Comparison of ENCODE assay signal across 1 cellular context in the genomic region with DNA sequence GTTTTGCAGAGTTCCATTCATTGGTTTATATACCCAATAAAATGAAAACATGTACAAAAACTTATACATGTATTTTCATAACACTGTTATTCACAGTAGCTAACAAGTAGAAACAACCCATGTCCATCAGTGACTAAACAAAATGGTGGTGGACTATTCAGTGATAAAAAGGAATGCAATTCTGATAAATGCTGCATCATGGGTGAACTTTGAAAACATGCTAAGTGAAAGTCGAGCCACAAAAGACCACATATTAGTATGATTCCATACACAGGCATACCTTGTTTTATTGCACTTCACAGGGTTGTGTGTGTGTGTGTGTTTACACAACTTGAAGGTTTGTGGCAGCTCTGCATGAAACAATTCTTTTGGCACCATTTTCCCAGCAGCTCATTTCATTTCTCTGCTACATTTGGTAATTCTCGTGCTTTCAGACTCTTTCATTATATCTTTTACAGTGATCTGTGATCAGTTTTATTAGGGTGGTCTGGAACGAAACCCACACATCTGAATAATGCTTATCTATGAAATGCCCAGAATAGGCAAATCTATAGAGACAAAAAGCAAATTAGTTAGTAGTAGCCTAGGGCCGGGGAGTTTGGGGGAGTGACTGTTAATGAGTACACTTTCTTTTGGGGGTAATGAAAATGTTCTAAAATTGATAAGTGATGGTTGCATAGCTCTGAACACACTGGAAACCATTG.
TF ChIP-seq lines count a peak whose summit lies in the region.

No MANE protein-coding gene starts in this region.

TF ChIP-seq in K562, 482 proteins besides CTCF, POLR2A, EP300 and RAD21 (continued from another document):
- TF ChIP-seq MAFK (IDR thresholded peaks at IDR 0.05; ENCODE audit: low read length): peak; percentile 20; the same call in 1 of the 2 replicates
- TF ChIP-seq, protein P1, sequence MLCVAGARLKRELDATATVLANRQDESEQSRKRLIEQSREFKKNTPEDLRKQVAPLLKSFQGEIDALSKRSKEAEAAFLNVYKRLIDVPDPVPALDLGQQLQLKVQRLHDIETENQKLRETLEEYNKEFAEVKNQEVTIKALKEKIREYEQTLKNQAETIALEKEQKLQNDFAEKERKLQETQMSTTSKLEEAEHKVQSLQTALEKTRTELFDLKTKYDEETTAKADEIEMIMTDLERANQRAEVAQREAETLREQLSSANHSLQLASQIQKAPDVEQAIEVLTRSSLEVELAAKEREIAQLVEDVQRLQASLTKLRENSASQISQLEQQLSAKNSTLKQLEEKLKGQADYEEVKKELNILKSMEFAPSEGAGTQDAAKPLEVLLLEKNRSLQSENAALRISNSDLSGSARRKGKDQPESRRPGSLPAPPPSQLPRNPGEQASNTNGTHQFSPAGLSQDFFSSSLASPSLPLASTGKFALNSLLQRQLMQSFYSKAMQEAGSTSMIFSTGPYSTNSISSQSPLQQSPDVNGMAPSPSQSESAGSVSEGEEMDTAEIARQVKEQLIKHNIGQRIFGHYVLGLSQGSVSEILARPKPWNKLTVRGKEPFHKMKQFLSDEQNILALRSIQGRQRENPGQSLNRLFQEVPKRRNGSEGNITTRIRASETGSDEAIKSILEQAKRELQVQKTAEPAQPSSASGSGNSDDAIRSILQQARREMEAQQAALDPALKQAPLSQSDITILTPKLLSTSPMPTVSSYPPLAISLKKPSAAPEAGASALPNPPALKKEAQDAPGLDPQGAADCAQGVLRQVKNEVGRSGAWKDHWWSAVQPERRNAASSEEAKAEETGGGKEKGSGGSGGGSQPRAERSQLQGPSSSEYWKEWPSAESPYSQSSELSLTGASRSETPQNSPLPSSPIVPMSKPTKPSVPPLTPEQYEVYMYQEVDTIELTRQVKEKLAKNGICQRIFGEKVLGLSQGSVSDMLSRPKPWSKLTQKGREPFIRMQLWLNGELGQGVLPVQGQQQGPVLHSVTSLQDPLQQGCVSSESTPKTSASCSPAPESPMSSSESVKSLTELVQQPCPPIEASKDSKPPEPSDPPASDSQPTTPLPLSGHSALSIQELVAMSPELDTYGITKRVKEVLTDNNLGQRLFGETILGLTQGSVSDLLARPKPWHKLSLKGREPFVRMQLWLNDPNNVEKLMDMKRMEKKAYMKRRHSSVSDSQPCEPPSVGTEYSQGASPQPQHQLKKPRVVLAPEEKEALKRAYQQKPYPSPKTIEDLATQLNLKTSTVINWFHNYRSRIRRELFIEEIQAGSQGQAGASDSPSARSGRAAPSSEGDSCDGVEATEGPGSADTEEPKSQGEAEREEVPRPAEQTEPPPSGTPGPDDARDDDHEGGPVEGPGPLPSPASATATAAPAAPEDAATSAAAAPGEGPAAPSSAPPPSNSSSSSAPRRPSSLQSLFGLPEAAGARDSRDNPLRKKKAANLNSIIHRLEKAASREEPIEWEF (CRISPR knock-in tag; IDR thresholded peaks at IDR 0.05): no peak
- TF ChIP-seq FOXK2 (conservative IDR thresholded peaks at IDR 0.05 in 1 of 2, IDR thresholded peaks at IDR 0.05 in 1 of 2; ENCODE audit: low read depth in 2 of 2): 0 out of 4 replicates have a peak, but pooled peaks of 1 of the 2 experiments have one; percentile 26
- no peak for TF ChIP-seq PHTF2 (CRISPR knock-in tag; IDR thresholded peaks at IDR 0.05)
- peak; percentile 77 for TF ChIP-seq NFE2 (IDR thresholded peaks at IDR 0.05; ENCODE audit: low read depth)
- peak; percentile 72 for TF ChIP-seq ZNF316 (IDR thresholded peaks at IDR 0.05)
- TF ChIP-seq NCOA2 (IDR thresholded peaks at IDR 0.05; ENCODE audit: partially characterized antibody in 2 of 2): no peak
- no peak for TF ChIP-seq ZNF143 (CRISPR knock-in tag; IDR thresholded peaks at IDR 0.05)
- TF ChIP-seq, protein P2, sequence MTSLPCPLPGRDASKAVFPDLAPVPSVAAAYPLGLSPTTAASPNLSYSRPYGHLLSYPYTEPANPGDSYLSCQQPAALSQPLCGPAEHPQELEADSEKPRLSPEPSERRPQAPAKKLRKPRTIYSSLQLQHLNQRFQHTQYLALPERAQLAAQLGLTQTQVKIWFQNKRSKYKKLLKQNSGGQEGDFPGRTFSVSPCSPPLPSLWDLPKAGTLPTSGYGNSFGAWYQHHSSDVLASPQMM (CRISPR knock-in tag; IDR thresholded peaks at IDR 0.05): no peak
- no peak for TF ChIP-seq CBX5 (IDR thresholded peaks at IDR 0.05; ENCODE audit: borderline replicate concordance, low read depth)
- TF ChIP-seq, protein P3, sequence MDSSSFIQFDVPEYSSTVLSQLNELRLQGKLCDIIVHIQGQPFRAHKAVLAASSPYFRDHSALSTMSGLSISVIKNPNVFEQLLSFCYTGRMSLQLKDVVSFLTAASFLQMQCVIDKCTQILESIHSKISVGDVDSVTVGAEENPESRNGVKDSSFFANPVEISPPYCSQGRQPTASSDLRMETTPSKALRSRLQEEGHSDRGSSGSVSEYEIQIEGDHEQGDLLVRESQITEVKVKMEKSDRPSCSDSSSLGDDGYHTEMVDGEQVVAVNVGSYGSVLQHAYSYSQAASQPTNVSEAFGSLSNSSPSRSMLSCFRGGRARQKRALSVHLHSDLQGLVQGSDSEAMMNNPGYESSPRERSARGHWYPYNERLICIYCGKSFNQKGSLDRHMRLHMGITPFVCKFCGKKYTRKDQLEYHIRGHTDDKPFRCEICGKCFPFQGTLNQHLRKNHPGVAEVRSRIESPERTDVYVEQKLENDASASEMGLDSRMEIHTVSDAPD (CRISPR knock-in tag; IDR thresholded peaks at IDR 0.05): no peak
- TF ChIP-seq, protein P4, sequence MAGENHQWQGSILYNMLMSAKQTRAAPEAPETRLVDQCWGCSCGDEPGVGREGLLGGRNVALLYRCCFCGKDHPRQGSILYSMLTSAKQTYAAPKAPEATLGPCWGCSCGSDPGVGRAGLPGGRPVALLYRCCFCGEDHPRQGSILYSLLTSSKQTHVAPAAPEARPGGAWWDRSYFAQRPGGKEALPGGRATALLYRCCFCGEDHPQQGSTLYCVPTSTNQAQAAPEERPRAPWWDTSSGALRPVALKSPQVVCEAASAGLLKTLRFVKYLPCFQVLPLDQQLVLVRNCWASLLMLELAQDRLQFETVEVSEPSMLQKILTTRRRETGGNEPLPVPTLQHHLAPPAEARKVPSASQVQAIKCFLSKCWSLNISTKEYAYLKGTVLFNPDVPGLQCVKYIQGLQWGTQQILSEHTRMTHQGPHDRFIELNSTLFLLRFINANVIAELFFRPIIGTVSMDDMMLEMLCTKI (IDR thresholded peaks at IDR 0.05; ENCODE audit: partially characterized antibody): no peak
- TF ChIP-seq MAFG (tag; conservative IDR thresholded peaks at IDR 0.05): peak; percentile 81
- TF ChIP-seq, protein P5, sequence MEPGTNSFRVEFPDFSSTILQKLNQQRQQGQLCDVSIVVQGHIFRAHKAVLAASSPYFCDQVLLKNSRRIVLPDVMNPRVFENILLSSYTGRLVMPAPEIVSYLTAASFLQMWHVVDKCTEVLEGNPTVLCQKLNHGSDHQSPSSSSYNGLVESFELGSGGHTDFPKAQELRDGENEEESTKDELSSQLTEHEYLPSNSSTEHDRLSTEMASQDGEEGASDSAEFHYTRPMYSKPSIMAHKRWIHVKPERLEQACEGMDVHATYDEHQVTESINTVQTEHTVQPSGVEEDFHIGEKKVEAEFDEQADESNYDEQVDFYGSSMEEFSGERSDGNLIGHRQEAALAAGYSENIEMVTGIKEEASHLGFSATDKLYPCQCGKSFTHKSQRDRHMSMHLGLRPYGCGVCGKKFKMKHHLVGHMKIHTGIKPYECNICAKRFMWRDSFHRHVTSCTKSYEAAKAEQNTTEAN (CRISPR knock-in tag; IDR thresholded peaks at IDR 0.05): no peak
- TF ChIP-seq NFE2L1 (tag; IDR thresholded peaks at IDR 0.05; ENCODE audit: borderline replicate concordance, low read depth): peak; percentile 34; the same call in 1 of the 2 replicates
- no peak for TF ChIP-seq OTX1 (CRISPR knock-in tag; IDR thresholded peaks at IDR 0.05)
- TF ChIP-seq SAFB (IDR thresholded peaks at IDR 0.05; ENCODE audit: borderline replicate concordance, low read depth, low read length): no peak
- TF ChIP-seq C11orf30 (IDR thresholded peaks at IDR 0.05; ENCODE audit: low read depth): peak; percentile 69
- TF ChIP-seq, protein P6, sequence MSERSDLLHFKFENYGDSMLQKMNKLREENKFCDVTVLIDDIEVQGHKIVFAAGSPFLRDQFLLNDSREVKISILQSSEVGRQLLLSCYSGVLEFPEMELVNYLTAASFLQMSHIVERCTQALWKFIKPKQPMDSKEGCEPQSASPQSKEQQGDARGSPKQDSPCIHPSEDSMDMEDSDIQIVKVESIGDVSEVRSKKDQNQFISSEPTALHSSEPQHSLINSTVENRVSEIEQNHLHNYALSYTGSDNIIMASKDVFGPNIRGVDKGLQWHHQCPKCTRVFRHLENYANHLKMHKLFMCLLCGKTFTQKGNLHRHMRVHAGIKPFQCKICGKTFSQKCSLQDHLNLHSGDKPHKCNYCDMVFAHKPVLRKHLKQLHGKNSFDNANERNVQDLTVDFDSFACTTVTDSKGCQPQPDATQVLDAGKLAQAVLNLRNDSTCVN (CRISPR knock-in tag; IDR thresholded peaks at IDR 0.05): no peak
- no peak for TF ChIP-seq NBN (IDR thresholded peaks at IDR 0.05; ENCODE audit: low read depth)
- TF ChIP-seq, protein P7, sequence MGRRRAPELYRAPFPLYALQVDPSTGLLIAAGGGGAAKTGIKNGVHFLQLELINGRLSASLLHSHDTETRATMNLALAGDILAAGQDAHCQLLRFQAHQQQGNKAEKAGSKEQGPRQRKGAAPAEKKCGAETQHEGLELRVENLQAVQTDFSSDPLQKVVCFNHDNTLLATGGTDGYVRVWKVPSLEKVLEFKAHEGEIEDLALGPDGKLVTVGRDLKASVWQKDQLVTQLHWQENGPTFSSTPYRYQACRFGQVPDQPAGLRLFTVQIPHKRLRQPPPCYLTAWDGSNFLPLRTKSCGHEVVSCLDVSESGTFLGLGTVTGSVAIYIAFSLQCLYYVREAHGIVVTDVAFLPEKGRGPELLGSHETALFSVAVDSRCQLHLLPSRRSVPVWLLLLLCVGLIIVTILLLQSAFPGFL (CRISPR knock-in tag; IDR thresholded peaks at IDR 0.05): no peak
- TF ChIP-seq, protein P8, sequence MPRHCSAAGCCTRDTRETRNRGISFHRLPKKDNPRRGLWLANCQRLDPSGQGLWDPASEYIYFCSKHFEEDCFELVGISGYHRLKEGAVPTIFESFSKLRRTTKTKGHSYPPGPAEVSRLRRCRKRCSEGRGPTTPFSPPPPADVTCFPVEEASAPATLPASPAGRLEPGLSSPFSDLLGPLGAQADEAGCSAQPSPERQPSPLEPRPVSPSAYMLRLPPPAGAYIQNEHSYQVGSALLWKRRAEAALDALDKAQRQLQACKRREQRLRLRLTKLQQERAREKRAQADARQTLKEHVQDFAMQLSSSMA (CRISPR knock-in tag; IDR thresholded peaks at IDR 0.05): peak; percentile 58; the same call in 1 of the 2 replicates
- TF ChIP-seq ILK (tag; IDR thresholded peaks at IDR 0.05; ENCODE audit: borderline replicate concordance, low read depth): no peak
- TF ChIP-seq, protein P9, sequence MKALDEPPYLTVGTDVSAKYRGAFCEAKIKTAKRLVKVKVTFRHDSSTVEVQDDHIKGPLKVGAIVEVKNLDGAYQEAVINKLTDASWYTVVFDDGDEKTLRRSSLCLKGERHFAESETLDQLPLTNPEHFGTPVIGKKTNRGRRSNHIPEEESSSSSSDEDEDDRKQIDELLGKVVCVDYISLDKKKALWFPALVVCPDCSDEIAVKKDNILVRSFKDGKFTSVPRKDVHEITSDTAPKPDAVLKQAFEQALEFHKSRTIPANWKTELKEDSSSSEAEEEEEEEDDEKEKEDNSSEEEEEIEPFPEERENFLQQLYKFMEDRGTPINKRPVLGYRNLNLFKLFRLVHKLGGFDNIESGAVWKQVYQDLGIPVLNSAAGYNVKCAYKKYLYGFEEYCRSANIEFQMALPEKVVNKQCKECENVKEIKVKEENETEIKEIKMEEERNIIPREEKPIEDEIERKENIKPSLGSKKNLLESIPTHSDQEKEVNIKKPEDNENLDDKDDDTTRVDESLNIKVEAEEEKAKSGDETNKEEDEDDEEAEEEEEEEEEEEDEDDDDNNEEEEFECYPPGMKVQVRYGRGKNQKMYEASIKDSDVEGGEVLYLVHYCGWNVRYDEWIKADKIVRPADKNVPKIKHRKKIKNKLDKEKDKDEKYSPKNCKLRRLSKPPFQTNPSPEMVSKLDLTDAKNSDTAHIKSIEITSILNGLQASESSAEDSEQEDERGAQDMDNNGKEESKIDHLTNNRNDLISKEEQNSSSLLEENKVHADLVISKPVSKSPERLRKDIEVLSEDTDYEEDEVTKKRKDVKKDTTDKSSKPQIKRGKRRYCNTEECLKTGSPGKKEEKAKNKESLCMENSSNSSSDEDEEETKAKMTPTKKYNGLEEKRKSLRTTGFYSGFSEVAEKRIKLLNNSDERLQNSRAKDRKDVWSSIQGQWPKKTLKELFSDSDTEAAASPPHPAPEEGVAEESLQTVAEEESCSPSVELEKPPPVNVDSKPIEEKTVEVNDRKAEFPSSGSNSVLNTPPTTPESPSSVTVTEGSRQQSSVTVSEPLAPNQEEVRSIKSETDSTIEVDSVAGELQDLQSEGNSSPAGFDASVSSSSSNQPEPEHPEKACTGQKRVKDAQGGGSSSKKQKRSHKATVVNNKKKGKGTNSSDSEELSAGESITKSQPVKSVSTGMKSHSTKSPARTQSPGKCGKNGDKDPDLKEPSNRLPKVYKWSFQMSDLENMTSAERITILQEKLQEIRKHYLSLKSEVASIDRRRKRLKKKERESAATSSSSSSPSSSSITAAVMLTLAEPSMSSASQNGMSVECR (CRISPR knock-in tag; IDR thresholded peaks at IDR 0.05): no peak
- TF ChIP-seq FOXK1 (CRISPR knock-in tag; IDR thresholded peaks at IDR 0.05; ENCODE audit: borderline replicate concordance): no peak
- TF ChIP-seq MED1 (CRISPR knock-in tag; IDR thresholded peaks at IDR 0.05; ENCODE audit: borderline replicate concordance): no peak
- TF ChIP-seq TAL1 (IDR thresholded peaks at IDR 0.05): no peak
- TF ChIP-seq YBX1 (IDR thresholded peaks at IDR 0.05): no peak
- TF ChIP-seq JUN (IDR thresholded peaks at IDR 0.05; ENCODE audit: borderline replicate concordance, low read depth, low read length): no peak
- TF ChIP-seq JUN (CRISPR knock-in tag; IDR thresholded peaks at IDR 0.05; ENCODE audit: borderline replicate concordance): no peak
- TF ChIP-seq XRCC5 (IDR thresholded peaks at IDR 0.05; ENCODE audit: low read depth, low read length): no peak
- no peak for TF ChIP-seq SP1 (CRISPR knock-in tag; IDR thresholded peaks at IDR 0.05)
- TF ChIP-seq U2AF2 (optimal IDR thresholded peaks at IDR 0.05; ENCODE audit: low read depth, low read length): no peak
- TF ChIP-seq ZZZ3 (IDR thresholded peaks at IDR 0.05): no peak
- TF ChIP-seq MECOM (CRISPR knock-in tag; IDR thresholded peaks at IDR 0.05): 0 out of 2 replicates have a peak, but pooled peaks have one; percentile 30
- no peak for TF ChIP-seq ZBED1 (IDR thresholded peaks at IDR 0.05)
